In genomic region chr2:131104487-131105155, GRCh38 we compare ENCODE assay signal across 8 cellular contexts. TPM values are rescaled to one million over a fixed set of nuclear protein-coding genes. Genes with fewer than 3 reads are reported as not detected.
A peak's percentile ranks its signal among the peaks of the same experiment; 100 is the strongest.
DNase-seq lines count a peak whose midpoint lies in the region; ATAC-seq, FAIRE-seq and TF ChIP-seq lines count a peak whose summit lies in the region.

No MANE protein-coding gene starts in this region.

- peaks cover 9% of the 10 kb centered on the region for H4K20me1 ChIP-seq in K562 (replicated peaks; ENCODE audit: control insufficient read depth, insufficient read depth, low read length)

- FAIRE-seq in K562 (lab: Jason Lieb, UNC), result peak; percentile 72

- TF ChIP-seq POLR2A in K562 (conservative IDR thresholded peaks at IDR 0.05), result no peak

- H2AFZ ChIP-seq in K562 (ENCODE audit: low read depth, low read length), result peak overlapping the region; percentile 83

- CTCF ChIA-PET in K562 (lab: Yijun Ruan, JAX; ENCODE audit: low intra/inter-chr PET ratio), result interaction anchor here (0.6 kb wide), 1 partner anchor 12 kb away, joined by 5 read pairs; no protein-coding TSS in a partner anchor

- H3K9me3 Mint-ChIP-seq in T-helper 1 cell treated with Interleukin-12 subunit alpha and Interleukin-12 subunit beta and Interleukin-4 antibody, amounts not matched to agents 30 μg/mL and 1 μg/mL, for 36 hours, result no peaks in the 10 kb centered on the region

- TSS peak; percentile 96 for BruUV-seq in K562 (replicated peaks; lab: Mats Ljungman, UMichigan)

- peaks cover 10 to 24% of the 10 kb centered on the region in 2 experiments; a peak in 4 of 5 replicates for H3K4me1 ChIP-seq in K562 (replicated peaks in 1 of 2; ENCODE audit: control insufficient read depth in 2 of 2, insufficient read depth in 2 of 2, low read length in 2 of 2)

- peak; percentile 41; the same call in 1 of the 2 replicates for TF ChIP-seq EP300 in K562 (IDR thresholded peaks at IDR 0.05; ENCODE audit: low read length)

- in situ Hi-C loops in K562 (cut with MboI), result no loop called here

- ATAC-seq in HG02678 (IDR thresholded peaks at IDR 0.05; ENCODE audit: unreplicated experiment), result peak; percentile 67
- ATAC-seq in K562, result peak; percentile 81

- peak overlapping the region; percentile 98 for H3K4me2 ChIP-seq in K562 (ENCODE audit: insufficient read depth, low read length)

- peak overlapping the region; percentile 69 for H3K4me3 ChIP-seq in K562

- H3K9me3 ChIP-seq in K562 (replicated peaks; ENCODE audit: control insufficient read depth, insufficient read depth, low read depth, low read length), result no peaks in the 10 kb centered on the region

- TF ChIP-seq CTCF in K562 (IDR thresholded peaks at IDR 0.05 in 2 of 3, conservative IDR thresholded peaks at IDR 0.05 in 1 of 3; ENCODE audit: insufficient read depth in 2 of 3, low read depth in 1 of 3, low read length in 3 of 3), result no peak

- POLR2A ChIA-PET in K562 (lab: Yijun Ruan, JAX), result interaction anchor here (0.5 to 4.4 kb wide), 4 partner anchors 9 to 1786 kb away, joined by 3 to 35 read pairs (median 6); partner anchors contain the start of gene FAM168B

- peak overlapping the region; percentile 90 for H3K27ac ChIP-seq in K562 (ENCODE audit: extremely low read depth, low read depth, low read length)

- intact Hi-C loops in K562 (cut with micrococcal nuclease), result no loop called here

- no peaks in the 10 kb centered on the region for H3K9me1 ChIP-seq in K562 (ENCODE audit: control insufficient read depth, insufficient read depth, low read length)

- peaks cover 14% of the 10 kb centered on the region for H3K36me3 Mint-ChIP-seq in T-helper 1 cell treated with Interleukin-12 subunit alpha and Interleukin-12 subunit beta and Interleukin-4 antibody, amounts not matched to agents 30 μg/mL and 1 μg/mL, for 36 hours (ENCODE audit: low read depth)

- H3K4me3 Mint-ChIP-seq in T-helper 1 cell treated with Interleukin-12 subunit alpha and Interleukin-12 subunit beta and Interleukin-4 antibody, amounts not matched to agents 30 μg/mL and 1 μg/mL, for 36 hours, result peak overlapping the region; percentile 95

- under 1% methylated on average over 20 of the region's 20 CpGs for WGBS in K562 (ENCODE audit: insufficient coverage, low coverage, missing lambda C conversion rate)

- peak overlapping the region; percentile 94 for H3K27ac Mint-ChIP-seq in T-helper 1 cell treated with Interleukin-12 subunit alpha and Interleukin-12 subunit beta and Interleukin-4 antibody, amounts not matched to agents 30 μg/mL and 1 μg/mL, for 36 hours

- peak; percentile 89 for DNase-seq in NCI-H1694 treated with DMSO at 0.1 percent for 48 hours (lab: John Stamatoyannopoulos, UW)
- no peak for DNase-seq in NCI-H1694 (lab: John Stamatoyannopoulos, UW)
- peak; percentile 45 for DNase-seq in NCI-H1092 (lab: John Stamatoyannopoulos, UW)
- DNase-seq in K562 (ENCODE audit: extremely low read depth in 1 of 4, low spot score in 3 of 4), result peak; percentile 45 to 71 (median 64)
- DNase-seq in iPS-NIHi7 (ENCODE audit: extremely low spot score), result peak; percentile 62
- DNase-seq in stimulated activated CD4-positive, alpha-beta T cell treated with anti-CD3 and anti-CD28 coated beads, Interleukin-12 subunit alpha, Interleukin-12 subunit beta, amount 100 ng/mL, for 48 hours (ENCODE audit: low read depth in 2 of 3, low spot score in 1 of 3), result peak in 2 of 3 donors; percentile 12 to 34

- TF ChIP-seq RAD21 in K562 (CRISPR knock-in tag; conservative IDR thresholded peaks at IDR 0.05 in 1 of 2, IDR thresholded peaks at IDR 0.05 in 1 of 2), result no peak

- peaks cover 41% of the 10 kb centered on the region for H3K4me1 Mint-ChIP-seq in T-helper 1 cell treated with Interleukin-12 subunit alpha and Interleukin-12 subunit beta and Interleukin-4 antibody, amounts not matched to agents 30 μg/mL and 1 μg/mL, for 36 hours (ENCODE audit: low read depth)

- peaks cover 22% of the 10 kb centered on the region; the same call in 2 of the 3 replicates for H3K36me3 ChIP-seq in K562 (ENCODE audit: control insufficient read depth, insufficient read depth, low read length)

- H3K27me3 Mint-ChIP-seq in T-helper 1 cell treated with Interleukin-12 subunit alpha and Interleukin-12 subunit beta and Interleukin-4 antibody, amounts not matched to agents 30 μg/mL and 1 μg/mL, for 36 hours (ENCODE audit: low read depth), result no peaks in the 10 kb centered on the region

- H3K27me3 ChIP-seq in K562 (ENCODE audit: control insufficient read depth in 2 of 2, insufficient read depth in 2 of 2, low read length in 2 of 2), result no peaks in the 10 kb centered on the region

- peak overlapping the region; percentile 84 to 99 for H3K9ac ChIP-seq in K562 (ENCODE audit: insufficient read depth in 1 of 2, low read depth in 2 of 2, low read length in 2 of 2)

- peaks cover 46% of the 10 kb centered on the region for H3K79me2 ChIP-seq in K562 (ENCODE audit: control insufficient read depth, insufficient read depth, low read length)

TF ChIP-seq in K562, 482 proteins besides CTCF, POLR2A, EP300 and RAD21 (continues in another document):
- TF ChIP-seq ESRRA (IDR thresholded peaks at IDR 0.05; ENCODE audit: borderline replicate concordance, low read depth) (peak; percentile 80), HDAC1 (IDR thresholded peaks at IDR 0.05) (peak in 1 of 2 experiments; percentile 89; a peak in 2 of 4 replicates), MTA2 (IDR thresholded peaks at IDR 0.05; ENCODE audit: low read depth) (0 out of 2 replicates have a peak, but pooled peaks have one; percentile 33), E2F8 (IDR thresholded peaks at IDR 0.05; ENCODE audit: low read depth, partially characterized antibody) (peak; percentile 14), FOXJ2 (tag; IDR thresholded peaks at IDR 0.05) (peak; percentile 68; the same call in 1 of the 2 replicates), TOE1 (IDR thresholded peaks at IDR 0.05; ENCODE audit: borderline replicate concordance) (peak; percentile 74; the same call in 1 of the 2 replicates), TOE1 (CRISPR knock-in tag; IDR thresholded peaks at IDR 0.05; ENCODE audit: borderline replicate concordance, low read depth) (no peak), CREM (IDR thresholded peaks at IDR 0.05; ENCODE audit: low read depth) (0 out of 2 replicates have a peak, but pooled peaks have one; percentile 8)

RNA-seq across cellular contexts. Expression of gene PLEKHB2, which starts 0.5 kb away (rescaled TPM):
- 57.5 and 90.0 TPM in 2 replicates for total RNA-seq in K562 (2011; cell fraction: chromatin; rRNA removed; ENCODE audit: low replicate concordance)
- total RNA-seq in K562 (2011; cell fraction: nucleolus; rRNA removed), result 40.9 and 42.5 TPM in 2 replicates
- 74.6 and 88.2 TPM in 2 replicates for total RNA-seq in K562 (2011; cell fraction: nucleoplasm; rRNA removed)
- total RNA-seq in K562 (2014; rRNA removed), result 48.6 and 65.2 TPM in 2 replicates
- 44.1 and 46.7 TPM in 2 replicates for total RNA-seq in K562 (2014; rRNA removed; fragmentation: Illumina TruSeq; extraction: Trizol)
- 43.7 and 47.3 TPM in 2 replicates for total RNA-seq in K562 (2015; rRNA removed; fragmentation: Illumina TruSeq; extraction: Trizol)
- total RNA-seq in K562 (2021), result 56.5 TPM in 2 replicates
- 53.8 and 71.5 TPM in 2 replicates for polyA plus RNA-seq in K562 (2011; rRNA removed)
- 57.4 and 73.3 TPM in 2 replicates for polyA plus RNA-seq in K562 (2011; cell fraction: cytosol; rRNA removed)
- 29.5 and 30.0 TPM in 2 replicates for polyA plus RNA-seq in K562 (2011; cell fraction: nucleus; rRNA removed)
- 53.7 and 58.0 TPM in 2 replicates for polyA plus RNA-seq in K562 (2012)
- 55.4 and 56.2 TPM in 2 replicates for polyA plus RNA-seq in K562 (2014; fragmentation: Illumina TruSeq; extraction: Trizol)
- polyA plus RNA-seq in K562 (2014; fragmentation: Nextera tagmentation; extraction: Ambion mirVana), result 10 to 100 TPM; 41.3 to 42.6 TPM
- 50.2 and 53.0 TPM in 2 replicates for polyA plus RNA-seq in K562 (2014; rRNA removed)
- 80.6 and 119 TPM in 2 replicates for polyA minus RNA-seq in K562 (2011; rRNA and poly(A)+ RNA removed)
- polyA minus RNA-seq in K562 (2011; cell fraction: cytosol; rRNA and poly(A)+ RNA removed), result 54.8 and 64.5 TPM in 2 replicates
- 20.1 and 30.9 TPM in 2 replicates for polyA minus RNA-seq in K562 (2011; cell fraction: nucleus; rRNA and poly(A)+ RNA removed)

RNA-seq across cellular contexts. Expression of gene FAM168B, which starts 11.4 kb away (rescaled TPM):
- 23.5 and 25.5 TPM in 2 replicates for total RNA-seq in K562 (2011; cell fraction: chromatin; rRNA removed; ENCODE audit: low replicate concordance)
- total RNA-seq in K562 (2011; cell fraction: nucleolus; rRNA removed), result 19.7 and 21.8 TPM in 2 replicates
- total RNA-seq in K562 (2011; cell fraction: nucleoplasm; rRNA removed), result 26.0 and 35.7 TPM in 2 replicates
- total RNA-seq in K562 (2014; rRNA removed), result 46.1 and 60.8 TPM in 2 replicates
- total RNA-seq in K562 (2014; rRNA removed; fragmentation: Illumina TruSeq; extraction: Trizol), result 32.1 and 33.9 TPM in 2 replicates
- 39.0 and 40.1 TPM in 2 replicates for total RNA-seq in K562 (2015; rRNA removed; fragmentation: Illumina TruSeq; extraction: Trizol)
- total RNA-seq in K562 (2021), result 67.4 and 76.0 TPM in 2 replicates
- 51.6 and 56.9 TPM in 2 replicates for polyA plus RNA-seq in K562 (2011; rRNA removed)
- 89.9 and 202 TPM in 2 replicates for polyA plus RNA-seq in K562 (2011; cell fraction: cytosol; rRNA removed)
- 47.2 and 74.0 TPM in 2 replicates for polyA plus RNA-seq in K562 (2011; cell fraction: nucleus; rRNA removed)
- polyA plus RNA-seq in K562 (2012), result 53.3 and 56.9 TPM in 2 replicates
- 47.8 and 56.3 TPM in 2 replicates for polyA plus RNA-seq in K562 (2014; fragmentation: Illumina TruSeq; extraction: Trizol)
- 1 to 10 TPM; 3.3 to 5.4 TPM for polyA plus RNA-seq in K562 (2014; fragmentation: Nextera tagmentation; extraction: Ambion mirVana)
- 59.4 and 64.2 TPM in 2 replicates for polyA plus RNA-seq in K562 (2014; rRNA removed)
- polyA minus RNA-seq in K562 (2011; rRNA and poly(A)+ RNA removed), result 25.2 and 36.1 TPM in 2 replicates
- 38.3 and 40.4 TPM in 2 replicates for polyA minus RNA-seq in K562 (2011; cell fraction: cytosol; rRNA and poly(A)+ RNA removed)
- 12.5 and 15.2 TPM in 2 replicates for polyA minus RNA-seq in K562 (2011; cell fraction: nucleus; rRNA and poly(A)+ RNA removed)
